ENCODE assay signal across 8 cellular contexts in genomic region chr11:128054323-128054910, GRCh38.
A peak's percentile ranks its signal among the peaks of the same experiment; 100 is the strongest.
DNase-seq lines count a peak whose midpoint lies in the region; ATAC-seq and TF ChIP-seq lines count a peak whose summit lies in the region.

No MANE protein-coding gene starts in this region.

- peaks cover 8% of the 10 kb centered on the region for H3K36me3 Mint-ChIP-seq in central memory CD8-positive, alpha-beta T cell (ENCODE audit: insufficient read depth)

- peak overlapping the region; percentile 86 for H3K27ac Mint-ChIP-seq in central memory CD8-positive, alpha-beta T cell (ENCODE audit: low read depth)

- peak overlapping the region; percentile 61 for H3K4me3 Mint-ChIP-seq in central memory CD8-positive, alpha-beta T cell

- ATAC-seq in GM21360 (IDR thresholded peaks at IDR 0.05; ENCODE audit: unreplicated experiment) (peak; percentile 62), HG03460 (IDR thresholded peaks at IDR 0.05; ENCODE audit: unreplicated experiment) (peak; percentile 72)
- peak; percentile 41 for ATAC-seq in central memory CD8-positive, alpha-beta T cell (replicated peaks; ENCODE audit: extremely low read depth, poor library complexity, severe bottlenecking)

- peaks cover 46% of the 10 kb centered on the region for H3K4me1 Mint-ChIP-seq in central memory CD8-positive, alpha-beta T cell

- H3K27me3 Mint-ChIP-seq in central memory CD8-positive, alpha-beta T cell = no peaks in the 10 kb centered on the region

- no peaks in the 10 kb centered on the region for H3K9me3 Mint-ChIP-seq in central memory CD8-positive, alpha-beta T cell

- DNase-seq in EL (peak; percentile 28), GM20000 (ENCODE audit: low spot score) (no peak), NCI-H2227 treated with DMSO at 0.1 percent for 48 hours (lab: John Stamatoyannopoulos, UW) (no peak), superior temporal gyrus (ENCODE audit: extremely low spot score) (no peak), NCI-H146 treated with DMSO at 0.1 percent for 48 hours (lab: John Stamatoyannopoulos, UW; ENCODE audit: unreplicated experiment) (no peak)
- no peak for DNase-seq in central memory CD8-positive, alpha-beta T cell (ENCODE audit: low spot score in 2 of 2)

- no peak for TF ChIP-seq CTCF in GM20000 (IDR thresholded peaks at IDR 0.05; ENCODE audit: extremely low read depth, missing control alignments)
